16 cellular contexts compared by ENCODE assay signal in genomic region chr2:54773838-54774237, GRCh38. TPM values are rescaled to one million over a fixed set of nuclear protein-coding genes. Genes with fewer than 3 reads are reported as not detected.
A peak's percentile ranks its signal among the peaks of the same experiment; 100 is the strongest.
DNase-seq lines count a peak whose midpoint lies in the region; ATAC-seq and TF ChIP-seq lines count a peak whose summit lies in the region.
"Had no signal": no experiment of that assay in that cellular context is flagged by ENCODE, and none has a peak within 500 bp of the region (broad histone marks: within the 10 kb centered on the region; RNA-seq: fewer than 3 reads in every experiment).

No MANE protein-coding gene starts in this region.

- H3K4me3 ChIP-seq in cardiac muscle cell: no peak overlapping the region
- no peak overlapping the region for H3K4me3 ChIP-seq in right atrium auricular region
- H3K4me3 ChIP-seq in fibroblast of pulmonary artery (replicated peaks; ENCODE audit: low read depth, low read length): no peak overlapping the region
- H3K4me3 ChIP-seq: heart left ventricle, vagina had no signal

- H3K27me3 ChIP-seq in cardiac muscle cell (no peaks in the 10 kb centered on the region), right atrium auricular region (no peaks in the 10 kb centered on the region)
- H3K27me3 ChIP-seq: heart left ventricle, vagina had no signal

- no peaks in the 10 kb centered on the region for H3K27me3 Mint-ChIP-seq in type B pancreatic cell
- H3K27me3 Mint-ChIP-seq: activated B cell treated with CpG ODN at 0.5 μM for 24 hours had no signal

- no peaks in the 10 kb centered on the region for H3K9me3 ChIP-seq in cardiac muscle cell (ENCODE audit: low read depth)
- H3K9me3 ChIP-seq in right atrium auricular region: peaks cover 5 to 17% of the 10 kb centered on the region in 2 donors
- H3K9me3 ChIP-seq: vagina had no signal

- peaks cover 11% of the 10 kb centered on the region for H3K9me3 Mint-ChIP-seq in type B pancreatic cell

- no peak overlapping the region for H3K27ac Mint-ChIP-seq in type B pancreatic cell
- H3K27ac Mint-ChIP-seq: activated B cell treated with CpG ODN at 0.5 μM for 24 hours had no signal

- TF ChIP-seq CTCF in cardiac muscle cell (IDR thresholded peaks at IDR 0.05; ENCODE audit: low read depth, low read length) (peak; percentile 24), right atrium auricular region (IDR thresholded peaks at IDR 0.05) (no peak), fibroblast of pulmonary artery (IDR thresholded peaks at IDR 0.05; ENCODE audit: low read length, missing control alignments) (peak; percentile 26), type B pancreatic cell (conservative IDR thresholded peaks at IDR 0.05) (peak; percentile 54), omental fat pad (IDR thresholded peaks at IDR 0.05) (no peak)

- H3K36me3 ChIP-seq in cardiac muscle cell: no peaks in the 10 kb centered on the region
- H3K36me3 ChIP-seq in right atrium auricular region: no peaks in the 10 kb centered on the region
- H3K36me3 ChIP-seq: heart left ventricle, vagina had no signal

- DNase-seq in cardiac muscle cell (ENCODE audit: low read depth in 1 of 2, low spot score in 1 of 2): peak in 1 of 2 donors; percentile 17
- no peak for DNase-seq in right atrium auricular region (ENCODE audit: low spot score)
- DNase-seq in RKO (ENCODE audit: low spot score): peak; percentile 38
- DNase-seq in fibroblast of pulmonary artery (ENCODE audit: low read depth): peak; percentile 17
- no peak for DNase-seq in type B pancreatic cell (ENCODE audit: extremely low spot score, unreplicated experiment)
- DNase-seq in cerebellar cortex (ENCODE audit: low spot score): no peak
- no peak for DNase-seq in omental fat pad (ENCODE audit: low spot score)
- DNase-seq: activated B cell treated with CpG ODN at 0.5 μM for 24 hours; AML-193; heart left ventricle; NCI-H1694; NCI-H748 treated with DMSO at 0.1 percent for 48 hours; nucleus accumbens; stimulated activated CD4-positive, alpha-beta T cell treated with anti-CD3 and anti-CD28 coated beads, Interleukin-1b, Interleukin-23, amount 100 ng/mL, for 48 hours had no signal

- ATAC-seq in omental fat pad (ENCODE audit: low FRiP score): no peak
- ATAC-seq in GM19467 (IDR thresholded peaks at IDR 0.05; ENCODE audit: unreplicated experiment): no peak
- ATAC-seq: heart left ventricle had no signal

- no peak overlapping the region for H3K4me3 Mint-ChIP-seq in type B pancreatic cell
- H3K4me3 Mint-ChIP-seq: activated B cell treated with CpG ODN at 0.5 μM for 24 hours had no signal

- H3K4me1 ChIP-seq in cardiac muscle cell (ENCODE audit: low read depth) (no peaks in the 10 kb centered on the region), right atrium auricular region (no peaks in the 10 kb centered on the region)
- H3K4me1 ChIP-seq: heart left ventricle, vagina had no signal

- peaks cover 5% of the 10 kb centered on the region for H3K36me3 Mint-ChIP-seq in type B pancreatic cell

- H3K27ac ChIP-seq in cardiac muscle cell (no peak overlapping the region), right atrium auricular region (no peak overlapping the region)
- H3K27ac ChIP-seq: heart left ventricle, vagina had no signal

- no peaks in the 10 kb centered on the region for H3K4me1 Mint-ChIP-seq in type B pancreatic cell (ENCODE audit: unreplicated experiment)

RNA-seq across cellular contexts. Expression of gene EML6, which starts 50.4 kb away (rescaled TPM):
- total RNA-seq in cardiac muscle cell: 0.89 and 0.92 TPM in 2 replicates
- polyA plus RNA-seq in cardiac muscle cell: 0.36 and 1.3 TPM in 2 replicates
- 1 to 10 TPM; 1.1 to 1.2 TPM for total RNA-seq in right atrium auricular region
- total RNA-seq in type B pancreatic cell (ENCODE audit: low replicate concordance): 6.0 and 8.1 TPM in 2 replicates
- total RNA-seq in omental fat pad: 1 to 10 TPM in 3 of 4 donors, under 1 TPM in 1; 0.63 to 9.0 (median 1.2) TPM

Comparison
In these comparisons a context has a peak if more than half of its experiments do, and no peak if none do; other contexts are left out.
1. CTCF ChIP-seq: peak in cardiac muscle cell (single experiment), fibroblast of pulmonary artery (single experiment) and type B pancreatic cell (single experiment); none in right atrium auricular region (0 of 2) and omental fat pad (0 of 3).
2. DNase-seq: peak in RKO (single experiment) and fibroblast of pulmonary artery (single experiment); none in right atrium auricular region (single experiment), type B pancreatic cell (single experiment), cerebellar cortex (single experiment) and omental fat pad (single experiment).